In genomic region chr7:41641006-41641714, GRCh38 we compare ENCODE assay signal across 1 cellular context.
TF ChIP-seq lines count a peak whose summit lies in the region.

No MANE protein-coding gene starts in this region.

TF ChIP-seq in IMR-90, 13 proteins besides CTCF, POLR2A, EP300 and RAD21 (continued from another document):
- TF ChIP-seq ELK1 (IDR thresholded peaks at IDR 0.05; ENCODE audit: borderline replicate concordance, low read depth, low read length) = no peak
- no peak for TF ChIP-seq MAZ (IDR thresholded peaks at IDR 0.05; ENCODE audit: borderline replicate concordance, low read depth, low read length)
- TF ChIP-seq RFX5 (IDR thresholded peaks at IDR 0.05; ENCODE audit: low read depth, low read length) = no peak
- no peak for TF ChIP-seq CHD1 (IDR thresholded peaks at IDR 0.05; ENCODE audit: low read depth, low read length)
- TF ChIP-seq RCOR1 (IDR thresholded peaks at IDR 0.05; ENCODE audit: insufficient replicate concordance, low read length) = no peak
- TF ChIP-seq MAFK (IDR thresholded peaks at IDR 0.05; ENCODE audit: low read depth, low read length) = no peak
